8 cellular contexts compared by ENCODE assay signal in the genomic region with DNA sequence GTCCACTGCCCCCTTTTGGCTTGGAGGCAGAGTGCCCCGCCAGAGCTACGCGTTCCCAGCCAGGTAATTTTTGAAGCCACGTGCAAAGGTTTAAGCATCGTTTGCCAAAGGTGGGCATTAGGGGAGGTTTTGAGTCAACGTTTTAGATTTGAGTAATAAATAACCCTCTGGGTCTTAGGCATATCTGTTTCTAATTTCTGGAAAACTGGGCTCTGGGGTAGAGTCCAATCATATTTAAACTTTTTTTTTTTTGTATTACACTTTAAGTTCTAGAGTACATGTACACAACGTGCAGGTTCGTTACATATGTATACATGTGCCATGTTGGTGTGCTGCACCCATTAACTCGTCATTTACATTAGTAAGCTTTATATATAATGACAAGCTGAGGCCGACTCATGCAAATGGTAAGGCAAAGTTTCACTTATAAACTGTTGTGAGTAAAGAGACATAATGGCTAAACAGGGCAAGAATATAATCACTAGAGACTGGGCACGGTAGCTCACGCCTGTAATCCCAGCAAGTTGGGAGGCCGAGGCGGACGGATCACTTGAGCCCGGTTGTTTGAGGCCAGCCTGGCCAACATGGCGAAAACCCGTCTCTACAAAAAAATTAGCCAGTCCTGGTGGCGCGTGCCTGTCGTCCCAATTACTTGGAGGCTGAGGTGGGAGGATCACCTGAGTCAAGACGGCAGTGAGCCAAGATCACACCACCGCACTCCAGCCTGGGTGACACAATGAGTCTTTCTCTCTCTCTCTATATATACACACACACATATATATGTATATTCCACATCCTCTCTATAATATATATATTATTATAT. TPM values are rescaled to one million over a fixed set of nuclear protein-coding genes. Genes with fewer than 3 reads are reported as not detected.
A peak's percentile ranks its signal among the peaks of the same experiment; 100 is the strongest.
DNase-seq lines count a peak whose midpoint lies in the region; ATAC-seq and TF ChIP-seq lines count a peak whose summit lies in the region.

No MANE protein-coding gene starts in this region.

- peak overlapping the region; percentile 95 to 99 for H3K4me3 ChIP-seq in testis

- peak overlapping the region; percentile 95 to 98 for H3K27ac ChIP-seq in testis

- no peaks in the 10 kb centered on the region for H3K27me3 Mint-ChIP-seq in activated CD4-positive, alpha-beta T cell treated with anti-CD3 and anti-CD28 coated beads, Interleukin-2, amount 10 ng/mL, durations not matched to agents 7 days and 5 days
- peaks cover 6% of the 10 kb centered on the region for H3K27me3 Mint-ChIP-seq in activated CD8-positive, alpha-beta T cell treated with anti-CD3 and anti-CD28 coated beads, Interleukin-2, amount 10 ng/mL, durations not matched to agents 7 days and 5 days (ENCODE audit: low read depth)
- peaks cover 2 to 10% (median 4%) of the 10 kb centered on the region in 3 donors for H3K27me3 Mint-ChIP-seq in immature natural killer cell (ENCODE audit: low read depth in 3 of 3)

- no peaks in the 10 kb centered on the region for H3K36me3 ChIP-seq in testis (ENCODE audit: low read depth, missing control alignments)

- no peak for DNase-seq in activated CD4-positive, alpha-beta T cell treated with anti-CD3 and anti-CD28 coated beads, Interleukin-2, amount 10 ng/mL, durations not matched to agents 7 days and 5 days
- no peak for DNase-seq in activated CD4-positive, alpha-beta T cell treated with anti-CD3 and anti-CD28 coated beads, Interleukin-2, amount 50 U/mL, for 1 hour
- no peak for DNase-seq in activated CD8-positive, alpha-beta T cell treated with anti-CD3 and anti-CD28 coated beads, Interleukin-2, amount 10 ng/mL, durations not matched to agents 7 days and 5 days
- DNase-seq in immature natural killer cell (no peak), testis (no peak), DMS153 (lab: John Stamatoyannopoulos, UW) (no peak), DMS79 treated with DMSO at 0.1 percent for 48 hours (lab: John Stamatoyannopoulos, UW) (no peak)

- CTCF ChIA-PET in activated CD4-positive, alpha-beta T cell treated with anti-CD3 and anti-CD28 coated beads, Interleukin-2, amount 10 ng/mL, durations not matched to agents 7 days and 5 days (lab: Charles Lee): interaction anchor here (0.6 to 1.8 kb wide), 15 partner anchors 11 to 999 kb away, joined by 3 to 9 read pairs (median 4); no protein-coding TSS in a partner anchor
- CTCF ChIA-PET in activated CD8-positive, alpha-beta T cell treated with anti-CD3 and anti-CD28 coated beads, Interleukin-2, amount 10 ng/mL, durations not matched to agents 7 days and 5 days (lab: Charles Lee): interaction anchor here (0.7 to 2.0 kb wide), 19 partner anchors 8 to 465 kb away, joined by 3 to 14 read pairs (median 4); a partner anchor contains a TSS

- H3K4me3 Mint-ChIP-seq in activated CD4-positive, alpha-beta T cell treated with anti-CD3 and anti-CD28 coated beads, Interleukin-2, amount 10 ng/mL, durations not matched to agents 7 days and 5 days: peak overlapping the region; percentile 86
- peak overlapping the region; percentile 79 for H3K4me3 Mint-ChIP-seq in activated CD8-positive, alpha-beta T cell treated with anti-CD3 and anti-CD28 coated beads, Interleukin-2, amount 10 ng/mL, durations not matched to agents 7 days and 5 days
- H3K4me3 Mint-ChIP-seq in immature natural killer cell: peak overlapping the region; percentile 89 to 98 (median 96)

- intact Hi-C loops in testis (cut with DNase I; ENCODE audit: low total_unique reads): no loop called here

- no peaks in the 10 kb centered on the region for H3K27me3 ChIP-seq in testis

- no peak for TF ChIP-seq POLR2A in testis (IDR thresholded peaks at IDR 0.05)

- peak in 1 of 3 experiments; percentile 77 for TF ChIP-seq CTCF in testis (IDR thresholded peaks at IDR 0.05)

- H3K4me1 ChIP-seq in testis: peaks cover 19% of the 10 kb centered on the region

- ATAC-seq in activated CD8-positive, alpha-beta T cell treated with anti-CD3 and anti-CD28 coated beads, Interleukin-2, amount 10 ng/mL, durations not matched to agents 7 days and 5 days: no peak
- ATAC-seq in GM21390 (IDR thresholded peaks at IDR 0.05; ENCODE audit: unreplicated experiment): no peak

- POLR2A ChIA-PET in activated CD4-positive, alpha-beta T cell treated with anti-CD3 and anti-CD28 coated beads, Interleukin-2, amount 10 ng/mL, durations not matched to agents 7 days and 5 days (lab: Charles Lee): interaction anchor here (1.5 kb wide), 1 partner anchor 143 kb away, joined by 6 read pairs; a partner anchor contains a TSS
- POLR2A ChIA-PET in activated CD8-positive, alpha-beta T cell treated with anti-CD3 and anti-CD28 coated beads, Interleukin-2, amount 10 ng/mL, durations not matched to agents 7 days and 5 days (lab: Charles Lee): interaction anchor here (0.8 to 3.1 kb wide), 3 partner anchors 8 to 85 kb away, joined by 3 to 17 read pairs (median 6); a partner anchor contains a TSS

- peaks cover 22% of the 10 kb centered on the region for H3K4me1 Mint-ChIP-seq in activated CD4-positive, alpha-beta T cell treated with anti-CD3 and anti-CD28 coated beads, Interleukin-2, amount 10 ng/mL, durations not matched to agents 7 days and 5 days
- H3K4me1 Mint-ChIP-seq in activated CD8-positive, alpha-beta T cell treated with anti-CD3 and anti-CD28 coated beads, Interleukin-2, amount 10 ng/mL, durations not matched to agents 7 days and 5 days (ENCODE audit: low read depth): peaks cover 16% of the 10 kb centered on the region
- H3K4me1 Mint-ChIP-seq in immature natural killer cell: peaks cover 21 to 33% of the 10 kb centered on the region in 2 donors

- H3K9me3 Mint-ChIP-seq in activated CD4-positive, alpha-beta T cell treated with anti-CD3 and anti-CD28 coated beads, Interleukin-2, amount 10 ng/mL, durations not matched to agents 7 days and 5 days: no peaks in the 10 kb centered on the region
- H3K9me3 Mint-ChIP-seq in activated CD8-positive, alpha-beta T cell treated with anti-CD3 and anti-CD28 coated beads, Interleukin-2, amount 10 ng/mL, durations not matched to agents 7 days and 5 days (ENCODE audit: insufficient read depth): no peaks in the 10 kb centered on the region
- H3K9me3 Mint-ChIP-seq in immature natural killer cell: no peaks in the 10 kb centered on the region

- WGBS in testis, 2 donors: 38 to 46% methylated on average over 23 of the region's 23 CpGs

- H3K36me3 Mint-ChIP-seq in activated CD4-positive, alpha-beta T cell treated with anti-CD3 and anti-CD28 coated beads, Interleukin-2, amount 10 ng/mL, durations not matched to agents 7 days and 5 days (ENCODE audit: low read depth): peaks cover 4% of the 10 kb centered on the region
- H3K36me3 Mint-ChIP-seq in activated CD8-positive, alpha-beta T cell treated with anti-CD3 and anti-CD28 coated beads, Interleukin-2, amount 10 ng/mL, durations not matched to agents 7 days and 5 days (ENCODE audit: low read depth): peaks cover 5% of the 10 kb centered on the region
- no peaks in the 10 kb centered on the region for H3K36me3 Mint-ChIP-seq in immature natural killer cell

- peak overlapping the region; percentile 92 for H3K27ac Mint-ChIP-seq in activated CD4-positive, alpha-beta T cell treated with anti-CD3 and anti-CD28 coated beads, Interleukin-2, amount 10 ng/mL, durations not matched to agents 7 days and 5 days
- H3K27ac Mint-ChIP-seq in activated CD8-positive, alpha-beta T cell treated with anti-CD3 and anti-CD28 coated beads, Interleukin-2, amount 10 ng/mL, durations not matched to agents 7 days and 5 days: peak overlapping the region; percentile 93
- H3K27ac Mint-ChIP-seq in immature natural killer cell: peak overlapping the region; percentile 82 to 96 (median 90)

- no peaks in the 10 kb centered on the region for H3K9me3 ChIP-seq in testis

RNA-seq across cellular contexts. Expression of a gene that starts 0.5 kb away (rescaled TPM):
- total RNA-seq in activated CD4-positive, alpha-beta T cell treated with anti-CD3 and anti-CD28 coated beads, Interleukin-2, amount 10 ng/mL, durations not matched to agents 7 days and 5 days: 10 to 100 TPM; 31.6 to 49.7 TPM
- 10 to 100 TPM; 30.5 to 32.8 TPM for total RNA-seq in activated CD8-positive, alpha-beta T cell treated with anti-CD3 and anti-CD28 coated beads, Interleukin-2, amount 10 ng/mL, durations not matched to agents 7 days and 5 days
- polyA plus RNA-seq in immature natural killer cell (1 to 10 TPM; 1.4 to 9.5 (median 5.9) TPM), testis (ENCODE audit: insufficient read depth, low read depth, low replicate concordance) (66.3 TPM)
- 100 to 1,000 TPM; 102 to 114 TPM for total RNA-seq in testis
